In the genomic region with DNA sequence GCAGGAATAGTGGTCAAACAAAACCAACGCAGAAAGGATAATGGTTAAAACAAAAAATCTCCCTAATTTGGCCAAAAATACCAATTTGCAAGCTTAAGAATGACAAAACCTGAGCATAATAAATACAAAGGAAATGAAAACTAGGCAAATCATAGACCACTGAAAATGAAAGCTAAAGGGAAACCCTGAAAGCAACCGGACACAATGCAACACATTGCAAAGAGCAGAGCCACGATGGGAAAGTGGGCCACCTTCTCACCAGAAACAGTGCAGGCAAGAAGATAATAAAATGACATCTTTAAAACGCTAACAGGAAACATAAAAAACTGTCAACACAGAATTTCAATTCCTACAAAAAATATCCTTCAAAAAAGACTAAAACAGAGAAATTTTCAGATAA, we compare ENCODE assay signal across 9 cellular contexts.
"Had no signal": no experiment of that assay in that cellular context is flagged by ENCODE, and none has a peak within 500 bp of the region (broad histone marks: within the 10 kb centered on the region; RNA-seq: fewer than 3 reads in every experiment).

No MANE protein-coding gene starts in this region.

- H3K27ac ChIP-seq: HL-60, KMS-11 had no signal

- H3K27me3 Mint-ChIP-seq: IgD-negative memory B cell had no signal

- H3K36me3 Mint-ChIP-seq: IgD-negative memory B cell had no signal

- H3K4me2 ChIP-seq: KMS-11 had no signal

- H3K4me3 Mint-ChIP-seq: IgD-negative memory B cell had no signal

- ATAC-seq: HepG2 had no signal

- DNase-seq: GOT3, H7, HCEC 1CT, Karpas-422, KBM-7 had no signal

- H3K27ac Mint-ChIP-seq: IgD-negative memory B cell had no signal

- H3K4me1 Mint-ChIP-seq: IgD-negative memory B cell had no signal

- H3K9ac ChIP-seq: KMS-11 had no signal
